ENCODE assay signal across 3 cellular contexts in genomic region chr9:127835930-127836586, GRCh38.
A peak's percentile ranks its signal among the peaks of the same experiment; 100 is the strongest.
TF ChIP-seq lines count a peak whose summit lies in the region.

No MANE protein-coding gene starts in this region.

TF ChIP-seq in SK-N-SH, 30 proteins besides CTCF, POLR2A, EP300 and RAD21 (continues in another document):
- no peak for TF ChIP-seq RXRA (IDR thresholded peaks at IDR 0.05; ENCODE audit: borderline replicate concordance, low read depth)
- TF ChIP-seq TEAD4 (IDR thresholded peaks at IDR 0.05; ENCODE audit: borderline replicate concordance, insufficient read depth), result no peak
- no peak for TF ChIP-seq MEF2A (IDR thresholded peaks at IDR 0.05; ENCODE audit: borderline replicate concordance, low read depth)
- no peak for TF ChIP-seq JUND (IDR thresholded peaks at IDR 0.05)
- no peak for TF ChIP-seq PBX3 (IDR thresholded peaks at IDR 0.05)
- TF ChIP-seq USF2 (IDR thresholded peaks at IDR 0.05; ENCODE audit: borderline replicate concordance, low read depth, low read length), result no peak
- no peak for TF ChIP-seq MAX (IDR thresholded peaks at IDR 0.05; ENCODE audit: low read depth)
- TF ChIP-seq NFIC (IDR thresholded peaks at IDR 0.05; ENCODE audit: borderline replicate concordance), result no peak
- TF ChIP-seq EZH2phosphoT487 (IDR thresholded peaks at IDR 0.05; ENCODE audit: borderline replicate concordance, low read depth), result no peak
- no peak for TF ChIP-seq TAF1 (IDR thresholded peaks at IDR 0.05; ENCODE audit: borderline replicate concordance, low read depth, low read length)
- TF ChIP-seq GATA2 (CRISPR knock-in tag; IDR thresholded peaks at IDR 0.05), result no peak
- no peak for TF ChIP-seq GABPA (IDR thresholded peaks at IDR 0.05; ENCODE audit: low read depth)
- no peak for TF ChIP-seq CHD2 (IDR thresholded peaks at IDR 0.05; ENCODE audit: low read length, partially characterized antibody)
- TF ChIP-seq YY1 (IDR thresholded peaks at IDR 0.05; ENCODE audit: low read depth), result no peak
- no peak for TF ChIP-seq ZBTB33 (IDR thresholded peaks at IDR 0.05; ENCODE audit: borderline replicate concordance, low read depth)
- TF ChIP-seq FOXJ3 (CRISPR knock-in tag; IDR thresholded peaks at IDR 0.05), result no peak

TF ChIP-seq in SK-N-SH treated with all-trans-retinoic acid at 6 μM for 48 hours, 23 proteins besides CTCF, POLR2A, EP300 and RAD21:
- TF ChIP-seq ZC3H10 (CRISPR knock-in tag; IDR thresholded peaks at IDR 0.05) (no peak), GLIS3 (CRISPR knock-in tag; IDR thresholded peaks at IDR 0.05) (no peak), BACH2 (CRISPR knock-in tag; IDR thresholded peaks at IDR 0.05; ENCODE audit: borderline replicate concordance) (no peak), CSRNP3 (CRISPR knock-in tag; IDR thresholded peaks at IDR 0.05) (no peak), ZFP3 (CRISPR knock-in tag; IDR thresholded peaks at IDR 0.05) (no peak), ISL1 (CRISPR knock-in tag; IDR thresholded peaks at IDR 0.05) (no peak), PPARA (CRISPR knock-in tag; IDR thresholded peaks at IDR 0.05; ENCODE audit: borderline replicate concordance) (no peak)

TF ChIP-seq in K562, 482 proteins besides CTCF, POLR2A, EP300 and RAD21:
- TF ChIP-seq ZBTB7A (IDR thresholded peaks at IDR 0.05; ENCODE audit: borderline replicate concordance, control insufficient read depth, low read depth, low read length) (peak; percentile 9; the same call in 1 of the 2 replicates), FOXJ3 (CRISPR knock-in tag; IDR thresholded peaks at IDR 0.05) (no peak), RBBP5 (IDR thresholded peaks at IDR 0.05; ENCODE audit: borderline replicate concordance, insufficient read depth, low read length, poor library complexity, severe bottlenecking) (peak; percentile 40), EGR1 (conservative IDR thresholded peaks at IDR 0.05) (peak; percentile 31), TBL1XR1 (IDR thresholded peaks at IDR 0.05; ENCODE audit: low read length in 2 of 2) (no peak), VEZF1 (CRISPR knock-in tag; IDR thresholded peaks at IDR 0.05) (peak; percentile 23; the same call in 1 of the 2 replicates), KLF16 (IDR thresholded peaks at IDR 0.05) (no peak), TFAP4 (CRISPR knock-in tag; IDR thresholded peaks at IDR 0.05; ENCODE audit: borderline replicate concordance) (peak; percentile 37; the same call in 1 of the 2 replicates)
